Comparison of ENCODE assay signal across 8 cellular contexts in genomic region chr5:67215592-67216471, GRCh38. TPM values are rescaled to one million over a fixed set of nuclear protein-coding genes. Genes with fewer than 3 reads are reported as not detected.
DNase-seq lines count a peak whose midpoint lies in the region; ATAC-seq lines count a peak whose summit lies in the region.

No MANE protein-coding gene starts in this region.

- DNase-seq in OCI-M1 (lab: John Stamatoyannopoulos, UW) (peak; percentile 87), activated T-helper 1 cell treated with Interleukin-2 at 50 U/mL for 16 hours (ENCODE audit: low read depth) (peak; percentile 55), glomerular endothelial cell (ENCODE audit: extremely low read depth, low read depth, low spot score) (peak; percentile 62), sciatic nerve (ENCODE audit: low spot score) (peak; percentile 86), NCI-H2196 treated with DMSO at 0.1 percent for 48 hours (lab: John Stamatoyannopoulos, UW; ENCODE audit: unreplicated experiment) (no peak), NCI-H226 (no peak)

- ATAC-seq in GM18520 (IDR thresholded peaks at IDR 0.05; ENCODE audit: unreplicated experiment) (peak; percentile 99), HG02943 (IDR thresholded peaks at IDR 0.05; ENCODE audit: low read depth, unreplicated experiment) (peak; percentile 100), sciatic nerve (peak; percentile 91)

- intact Hi-C loops in sciatic nerve (cut with DNase I): no loop called here

RNA-seq across cellular contexts. Expression of gene CD180, which starts 19.2 kb away (rescaled TPM):
- not detected in 2 replicates for total RNA-seq in glomerular endothelial cell
- 2.0 TPM for total RNA-seq in sciatic nerve

Comparison
In these comparisons a context has a peak if more than half of its experiments do, and no peak if none do; other contexts are left out.
1. DNase-seq: peak in OCI-M1 (single experiment), activated T-helper 1 cell treated with Interleukin-2 at 50 U/mL for 16 hours (single experiment), glomerular endothelial cell (single experiment) and sciatic nerve (single experiment); none in NCI-H2196 treated with DMSO at 0.1 percent for 48 hours (single experiment) and NCI-H226 (single experiment).
2. Peak in every context shown above with its lines, with median percentiles within 50 percentile points of each other: ATAC-seq.